ENCODE assay signal across 26 cellular contexts in genomic region chr3:53790470-53790869, GRCh38. TPM values are rescaled to one million over a fixed set of nuclear protein-coding genes. Genes with fewer than 3 reads are reported as not detected.
"Had no signal": no experiment of that assay in that cellular context is flagged by ENCODE, and none has a peak within 500 bp of the region (broad histone marks: within the 10 kb centered on the region; RNA-seq: fewer than 3 reads in every experiment).

No MANE protein-coding gene starts in this region.

- H3K4me3 ChIP-seq: colonic mucosa, coronary artery, dorsolateral prefrontal cortex, esophagus muscularis mucosa, esophagus squamous epithelium, gastrocnemius medialis, gastroesophageal sphincter, heart left ventricle, heart right ventricle had no signal

- H3K4me3 Mint-ChIP-seq: effector memory CD8-positive, alpha-beta T cell; endodermal cell had no signal

- H3K27me3 ChIP-seq: colonic mucosa, dorsolateral prefrontal cortex, foreskin keratinocyte, gastroesophageal sphincter had no signal

- H3K36me3 ChIP-seq: colonic mucosa, esophagus muscularis mucosa, esophagus squamous epithelium, gastrocnemius medialis, gastroesophageal sphincter, heart left ventricle, heart right ventricle had no signal

- H3K27ac Mint-ChIP-seq: effector memory CD8-positive, alpha-beta T cell; endodermal cell had no signal

- DNase-seq: colonic mucosa; cortex of kidney; dermis blood vessel endothelial cell; dorsolateral prefrontal cortex; effector CD4-positive, alpha-beta T cell; effector CD8-positive, alpha-beta T cell; effector memory CD4-positive, alpha-beta T cell; effector memory CD8-positive, alpha-beta T cell; endodermal cell; erythroblast; esophagus squamous epithelium; foreskin fibroblast; foreskin keratinocyte; foreskin melanocyte; gastrocnemius medialis; glutamatergic neuron; head of caudate nucleus; heart left ventricle; heart right ventricle had no signal

- H3K4me1 ChIP-seq: colonic mucosa, esophagus muscularis mucosa, gastrocnemius medialis, gastroesophageal sphincter, heart left ventricle, heart right ventricle had no signal

- H3K9me3 Mint-ChIP-seq: effector memory CD8-positive, alpha-beta T cell; endodermal cell had no signal

- H3K9me3 ChIP-seq: colonic mucosa, esophagus muscularis mucosa, esophagus squamous epithelium, gastrocnemius medialis, gastroesophageal sphincter, heart left ventricle, heart right ventricle had no signal

- ATAC-seq: effector memory CD8-positive, alpha-beta T cell; esophagus mucosa; foreskin keratinocyte; gastrocnemius medialis; gastroesophageal sphincter; heart left ventricle; heart right ventricle had no signal

- H3K27ac ChIP-seq: colonic mucosa, coronary artery, dorsolateral prefrontal cortex, epithelial cell of prostate, esophagus muscularis mucosa, esophagus squamous epithelium, foreskin keratinocyte, gastrocnemius medialis, gastroesophageal sphincter, heart left ventricle, heart right ventricle had no signal

RNA-seq across cellular contexts. Expression of gene IL17RB, which starts 55.9 kb away (rescaled TPM):
- total RNA-seq: dermis blood vessel endothelial cell, endothelial cell of umbilical vein, foreskin keratinocyte, glomerular endothelial cell had no signal
